In genomic region chr2:56206250-56206649, GRCh38 we compare ENCODE assay signal across 27 cellular contexts. TPM values are rescaled to one million over a fixed set of nuclear protein-coding genes. Genes with fewer than 3 reads are reported as not detected.
DNase-seq lines count a peak whose midpoint lies in the region; ATAC-seq, FAIRE-seq and TF ChIP-seq lines count a peak whose summit lies in the region.
"Had no signal": no experiment of that assay in that cellular context is flagged by ENCODE, and none has a peak within 500 bp of the region (broad histone marks: within the 10 kb centered on the region; RNA-seq: fewer than 3 reads in every experiment).

No MANE protein-coding gene starts in this region.

- ATAC-seq in HepG2 (no peak), right lobe of liver (no peak)
- ATAC-seq: CD8-positive, alpha-beta T cell; GM12878 had no signal

- H3K4me3 ChIP-seq in HepG2 (replicated peaks in 1 of 3; ENCODE audit: insufficient read depth in 1 of 3, low read depth in 2 of 3, low read length in 3 of 3) (no peak overlapping the region), right lobe of liver (no peak overlapping the region)
- H3K4me3 ChIP-seq: BLaER1 treated with 17β-estradiol and CSF1 and Interleukin-3, amounts not matched to agents 10 nM and 100 nM; GM12878 had no signal

- H3K4me3 Mint-ChIP-seq in HFFc6, result peak overlapping the region; percentile 15; the same call in 1 of the 2 replicates
- H3K4me3 Mint-ChIP-seq: B cell; CD4-positive, alpha-beta T cell; CD8-positive, alpha-beta T cell had no signal

- H3K4me1 ChIP-seq in HepG2 (ENCODE audit: insufficient read depth, low read length) (peaks cover 24% of the 10 kb centered on the region), right lobe of liver (no peaks in the 10 kb centered on the region)
- H3K4me1 ChIP-seq: BLaER1 treated with 17β-estradiol and CSF1 and Interleukin-3, amounts not matched to agents 10 nM and 100 nM; Caco-2 had no signal

- H2AFZ ChIP-seq in HepG2 (ENCODE audit: low read length), result no peak overlapping the region

- H3K27me3 Mint-ChIP-seq in HFFc6 (ENCODE audit: insufficient read depth), result no peaks in the 10 kb centered on the region
- H3K27me3 Mint-ChIP-seq: B cell; CD4-positive, alpha-beta T cell had no signal

- POLR2A ChIA-PET in HepG2 (lab: Yijun Ruan, JAX), result no interaction called here

- intact Hi-C loops in HepG2 (cut with micrococcal nuclease; ENCODE audit: unreplicated experiment), result loop anchor here (10.0 kb wide), 1 partner anchor 239 kb away; no protein-coding TSS in a partner anchor
- intact Hi-C loops in right lobe of liver (cut with DNase I), result no loop called here

- no peak for TF ChIP-seq CTCF in HepG2 (CRISPR knock-in tag; IDR thresholded peaks at IDR 0.05)
- no peak for TF ChIP-seq CTCF in right lobe of liver (IDR thresholded peaks at IDR 0.05)
- no peak for TF ChIP-seq CTCF in HFFc6 (IDR thresholded peaks at IDR 0.05)

- no peak for FAIRE-seq in HepG2 (lab: Jason Lieb, UNC)
- FAIRE-seq: A204.1, GM12878, GM12892, GM18507 had no signal

- H3K9me3 ChIP-seq in HepG2 (ENCODE audit: low read length) (no peaks in the 10 kb centered on the region), right lobe of liver (no peaks in the 10 kb centered on the region)
- H3K9me3 ChIP-seq: BLaER1 treated with 17β-estradiol and CSF1 and Interleukin-3, amounts not matched to agents 10 nM and 100 nM; Caco-2 had no signal

- H3K36me3 ChIP-seq in HepG2 (replicated peaks in 1 of 2; ENCODE audit: control insufficient read depth in 1 of 2, insufficient read depth in 2 of 2, low read length in 2 of 2), result no peaks in the 10 kb centered on the region
- H3K36me3 ChIP-seq in right lobe of liver, result no peaks in the 10 kb centered on the region
- H3K36me3 ChIP-seq: BLaER1 treated with 17β-estradiol and CSF1 and Interleukin-3, amounts not matched to agents 10 nM and 100 nM had no signal

- no peak for TF ChIP-seq POLR2A in HepG2 (IDR thresholded peaks at IDR 0.05; ENCODE audit: insufficient read depth in 1 of 2, low read depth in 2 of 2, low read length in 2 of 2)
- TF ChIP-seq POLR2A in right lobe of liver (IDR thresholded peaks at IDR 0.05), result no peak

- no peak for TF ChIP-seq EP300 in HepG2 (IDR thresholded peaks at IDR 0.05; ENCODE audit: low read depth in 2 of 2, low read length in 2 of 2)
- no peak for TF ChIP-seq EP300 in HepG2 (CRISPR knock-in tag; IDR thresholded peaks at IDR 0.05; ENCODE audit: borderline replicate concordance)

- H3K79me2 ChIP-seq in HepG2 (ENCODE audit: insufficient read depth, low read length), result no peaks in the 10 kb centered on the region

- no peaks in the 10 kb centered on the region for H4K20me1 ChIP-seq in HepG2 (ENCODE audit: insufficient read depth, low read length)
- H4K20me1 ChIP-seq: BLaER1 treated with 17β-estradiol and CSF1 and Interleukin-3, amounts not matched to agents 10 nM and 100 nM had no signal

- H3K27ac Mint-ChIP-seq in HFFc6, result peak overlapping the region; percentile 69
- H3K27ac Mint-ChIP-seq: B cell; CD4-positive, alpha-beta T cell; CD8-positive, alpha-beta T cell had no signal

- CTCF ChIA-PET in HepG2 (lab: Yijun Ruan, JAX; ENCODE audit: low intra/inter-chr PET ratio, low total read pairs), result no interaction called here

- TF ChIP-seq RAD21 in HepG2 (CRISPR knock-in tag; IDR thresholded peaks at IDR 0.05), result no peak

- in situ Hi-C loops in HepG2 (cut with HindIII; ENCODE audit: extremely low pct_ligation_motif_present, low pct_unique_long_range_greater_than_20kb), result no loop called here

- H3K27me3 ChIP-seq in HepG2 (ENCODE audit: control insufficient read depth in 1 of 2, insufficient read depth in 2 of 2, low read length in 2 of 2) (no peaks in the 10 kb centered on the region), right lobe of liver (no peaks in the 10 kb centered on the region)
- H3K27me3 ChIP-seq: BLaER1 treated with 17β-estradiol and CSF1 and Interleukin-3, amounts not matched to agents 10 nM and 100 nM had no signal

- DNase-seq in HepG2 (ENCODE audit: low spot score) (no peak), right lobe of liver (no peak), HFFc6 (no peak), Ammon's horn (ENCODE audit: low spot score) (no peak), D341Med (ENCODE audit: low spot score) (no peak)
- DNase-seq: 8988T; ACHN; Caco-2; Calu3; CD4-positive, alpha-beta T cell; CD8-positive, alpha-beta T cell; DMS 273 treated with DMSO at 0.1 percent for 48 hours; DMS153; DMS53; DMS79; DND-41; EL; GDM1 had no signal

- H3K4me2 ChIP-seq in HepG2 (ENCODE audit: low read depth, low read length), result no peak overlapping the region
- H3K4me2 ChIP-seq: BLaER1 treated with 17β-estradiol and CSF1 and Interleukin-3, amounts not matched to agents 10 nM and 100 nM had no signal

- no peak overlapping the region for H3K9ac ChIP-seq in HepG2 (ENCODE audit: insufficient read depth, low read depth, low read length)
- H3K9ac ChIP-seq: BLaER1 treated with 17β-estradiol and CSF1 and Interleukin-3, amounts not matched to agents 10 nM and 100 nM had no signal

- no TSS peak for BruUV-seq in HepG2 (replicated peaks; lab: Mats Ljungman, UMichigan)

- H3K4me1 Mint-ChIP-seq in HFFc6 (ENCODE audit: low read depth), result peaks cover 89% of the 10 kb centered on the region
- H3K4me1 Mint-ChIP-seq: B cell had no signal

- H3K27ac ChIP-seq in HepG2 (ENCODE audit: extremely low read length, insufficient read depth, low read length) (no peak overlapping the region), right lobe of liver (no peak overlapping the region)
- H3K27ac ChIP-seq: BLaER1 treated with 17β-estradiol and CSF1 and Interleukin-3, amounts not matched to agents 10 nM and 100 nM; C4-2B had no signal

- no peaks in the 10 kb centered on the region for H3K9me3 Mint-ChIP-seq in HFFc6
- H3K9me3 Mint-ChIP-seq: CD4-positive, alpha-beta T cell; CD8-positive, alpha-beta T cell had no signal

- H3K36me3 Mint-ChIP-seq in HFFc6 (ENCODE audit: low read depth), result peaks cover 64% of the 10 kb centered on the region
- H3K36me3 Mint-ChIP-seq: CD8-positive, alpha-beta T cell had no signal

- 3% methylated on average over 1 of the region's 1 CpG for WGBS in HepG2 (ENCODE audit: low lambda C conversion rate)
- WGBS in right lobe of liver (ENCODE audit: insufficient coverage, low coverage, low lambda C conversion rate, missing lambda C conversion rate), result 0% methylated on average over 1 of the region's 1 CpG

TF ChIP-seq in HepG2, 621 proteins besides CTCF, POLR2A, EP300 and RAD21:
- no peak for TF ChIP-seq HOXA5 (CRISPR knock-in tag; IDR thresholded peaks at IDR 0.05)
- TF ChIP-seq ZNF564 (CRISPR knock-in tag; IDR thresholded peaks at IDR 0.05), result peak; percentile 58; the same call in 1 of the 2 replicates

RNA-seq across cellular contexts. Expression of gene CCDC85A, which starts 22.5 kb away (rescaled TPM):
- total RNA-seq in HepG2 (2016; rRNA removed; fragmentation: Illumina TruSeq; extraction: Trizol) (not detected in 2 replicates), right lobe of liver (under 1 TPM in 5 of 6 experiments, not detected in 1; 0.07 to 0.31 (median 0.14) TPM)
- not detected in 2 replicates for total RNA-seq in HepG2 (2016; cell fraction: cytosol; rRNA removed; fragmentation: Illumina TruSeq; extraction: Trizol; ENCODE audit: low read depth)
- total RNA-seq in HepG2 (2016; cell fraction: insoluble cytoplasmic fraction; rRNA removed; fragmentation: Illumina TruSeq; extraction: Trizol), result not detected in 2 replicates
- not detected in 2 replicates for total RNA-seq in HepG2 (2016; cell fraction: membrane; rRNA removed; fragmentation: Illumina TruSeq; extraction: Trizol)
- not detected in 2 replicates for total RNA-seq in HepG2 (2016; cell fraction: nucleus; rRNA removed; fragmentation: Illumina TruSeq; extraction: Trizol)
- not detected in 2 replicates for polyA plus RNA-seq in HepG2 (2011; rRNA removed)
- not detected in 2 replicates for polyA plus RNA-seq in HepG2 (2011; cell fraction: cytosol; rRNA removed)
- polyA plus RNA-seq in HepG2 (2011; cell fraction: nucleus; rRNA removed), result not detected in 2 replicates
- polyA plus RNA-seq in HepG2 (2012), result not detected in 2 replicates
- not detected in 2 replicates for polyA plus RNA-seq in HepG2 (2016; cell fraction: cytosol; fragmentation: Illumina TruSeq; extraction: Trizol; ENCODE audit: low read depth)
- not detected in 2 replicates for polyA plus RNA-seq in HepG2 (2016; cell fraction: insoluble cytoplasmic fraction; fragmentation: Illumina TruSeq; extraction: Trizol; ENCODE audit: low read depth)
- not detected in 2 replicates for polyA plus RNA-seq in HepG2 (2016; cell fraction: membrane; fragmentation: Illumina TruSeq; extraction: Trizol; ENCODE audit: low read depth)
- not detected in 2 replicates for polyA plus RNA-seq in HepG2 (2016; cell fraction: nucleus; fragmentation: Illumina TruSeq; extraction: Trizol; ENCODE audit: insufficient read depth, low read depth)
- polyA minus RNA-seq in HepG2 (2011; rRNA and poly(A)+ RNA removed; ENCODE audit: low replicate concordance), result 0.12 TPM in 1 of 2 replicates, not detected in the other
- not detected in 2 replicates for polyA minus RNA-seq in HepG2 (2011; cell fraction: cytosol; rRNA and poly(A)+ RNA removed)
- polyA minus RNA-seq in HepG2 (2011; cell fraction: nucleus; rRNA and poly(A)+ RNA removed), result not detected in 2 replicates
- 10 to 100 TPM; 25.5 to 39.3 (median 36.9) TPM for total RNA-seq in HFFc6 (2021; fragmentation: NEBNext Ultra II Directional; extraction: Animal tissue kit (Norgen Biotek cat#: 25700))
- total RNA-seq: B cell; Caco-2; CD4-positive, alpha-beta T cell; CD8-positive, alpha-beta T cell; G401; GM12878 had no signal
- polyA plus RNA-seq: AG04450 had no signal

Comparison
In these comparisons a context has a peak if more than half of its experiments do, and no peak if none do; other contexts are left out.
1. RNA of gene CCDC85A, which starts 22.5 kb away (total RNA-seq): 25.5 to 39.3 TPM in HFFc6; 0.07 to 0.31 TPM in right lobe of liver and not detected in HepG2; every median in the first group is over 10 times any median in the second.